15 cellular contexts compared by ENCODE assay signal in genomic region chr11:115709297-115709696, GRCh38.
DNase-seq lines count a peak whose midpoint lies in the region; ATAC-seq and TF ChIP-seq lines count a peak whose summit lies in the region.
"Had no signal": no experiment of that assay in that cellular context is flagged by ENCODE, and none has a peak within 500 bp of the region (broad histone marks: within the 10 kb centered on the region; RNA-seq: fewer than 3 reads in every experiment).

No MANE protein-coding gene starts in this region.

- 0 out of 2 replicates have a peak overlapping the region, but pooled peaks have one; percentile 25 for H3K4me2 ChIP-seq in BLaER1
- peak overlapping the region; percentile 98 for H3K4me2 ChIP-seq in OCI-LY3 (ENCODE audit: low read length)

- H4K20me1 ChIP-seq in BLaER1 (no peaks in the 10 kb centered on the region), OCI-LY3 (ENCODE audit: insufficient read depth, low read length) (no peaks in the 10 kb centered on the region)

- no peaks in the 10 kb centered on the region for H3K36me3 ChIP-seq in BLaER1
- no peaks in the 10 kb centered on the region for H3K36me3 ChIP-seq in OCI-LY3 (replicated peaks; ENCODE audit: low read depth, low read length)
- H3K36me3 ChIP-seq in lower lobe of right lung, result no peaks in the 10 kb centered on the region
- H3K36me3 ChIP-seq: stomach, uterus had no signal

- H3K9me3 ChIP-seq in BLaER1 (peaks cover 8% of the 10 kb centered on the region), OCI-LY3 (ENCODE audit: insufficient read depth, low read length) (peaks cover 3% of the 10 kb centered on the region; the same call in 1 of the 2 replicates), lower lobe of right lung (no peaks in the 10 kb centered on the region)
- H3K9me3 ChIP-seq: stomach, uterus had no signal

- no peaks in the 10 kb centered on the region for H3K27me3 ChIP-seq in BLaER1
- peaks cover 6% of the 10 kb centered on the region; the same call in 1 of the 2 replicates for H3K27me3 ChIP-seq in OCI-LY3 (ENCODE audit: low read depth, low read length)
- H3K27me3 ChIP-seq in lower lobe of right lung (ENCODE audit: low read depth), result peaks cover 18% of the 10 kb centered on the region
- H3K27me3 ChIP-seq: uterus had no signal

- H3K4me3 ChIP-seq in BLaER1 (no peak overlapping the region), OCI-LY3 (ENCODE audit: low read length) (peak overlapping the region; percentile 71), lower lobe of right lung (no peak overlapping the region)
- H3K4me3 ChIP-seq: stomach, uterus had no signal

- intact Hi-C loops in lower lobe of right lung (cut with DNase I), result no loop called here

- no peak overlapping the region for H3K27ac ChIP-seq in BLaER1
- peak overlapping the region; percentile 52 for H3K27ac ChIP-seq in OCI-LY3 (ENCODE audit: low read length)
- H3K27ac ChIP-seq in lower lobe of right lung, result no peak overlapping the region
- H3K27ac ChIP-seq: uterus had no signal

- 0 out of 2 replicates have a peak overlapping the region, but pooled peaks have one; percentile 59 for H2AFZ ChIP-seq in OCI-LY3 (ENCODE audit: low read depth, low read length)

- peak; percentile 69 for ATAC-seq in GM19351 (IDR thresholded peaks at IDR 0.05; ENCODE audit: unreplicated experiment)
- peak; percentile 67 to 74 for ATAC-seq in lower lobe of right lung

- DNase-seq in lower lobe of right lung (no peak), NCI-H1930 (lab: John Stamatoyannopoulos, UW) (no peak), anterior cingulate cortex (lab: John Stamatoyannopoulos, UW) (no peak), NCI-H774 (lab: John Stamatoyannopoulos, UW) (no peak)
- no peak for DNase-seq in stimulated activated naive CD4-positive, alpha-beta T cell treated with Interleukin-2 at 50 U/mL for 16 hours (lab: John Stamatoyannopoulos, UW)
- DNase-seq: activated T-cell treated with anti-CD3 and anti-CD28 coated beads, Interleukin-2, amount 50 U/mL, for 1 hour; hypothalamus; kidney glomerular epithelial cell; posterior cingulate gyrus; stomach; T1000; uterus had no signal

- H3K9ac ChIP-seq in BLaER1 (no peak overlapping the region), OCI-LY3 (ENCODE audit: low read length) (peak overlapping the region; percentile 58; the same call in 1 of the 2 replicates)

- peaks cover 6% of the 10 kb centered on the region; the same call in 1 of the 2 replicates for H3K4me1 ChIP-seq in BLaER1
- peaks cover 30% of the 10 kb centered on the region for H3K4me1 ChIP-seq in OCI-LY3 (ENCODE audit: low read length)
- H3K4me1 ChIP-seq in lower lobe of right lung, result no peaks in the 10 kb centered on the region
- H3K4me1 ChIP-seq: stomach, uterus had no signal

- TF ChIP-seq CTCF in OCI-LY3 (IDR thresholded peaks at IDR 0.05; ENCODE audit: low read depth, low read length), result no peak
- no peak for TF ChIP-seq CTCF in lower lobe of right lung (IDR thresholded peaks at IDR 0.05)

- H3K79me2 ChIP-seq in OCI-LY3 (ENCODE audit: low read length), result no peaks in the 10 kb centered on the region
